Comparison of ENCODE assay signal across 8 cellular contexts in genomic region chr3:183637633-183638032, GRCh38. TPM values are rescaled to one million over a fixed set of nuclear protein-coding genes. Genes with fewer than 3 reads are reported as not detected.
DNase-seq lines count a peak whose midpoint lies in the region; ATAC-seq and TF ChIP-seq lines count a peak whose summit lies in the region.
"Not testable (repeated sequence)": the region's sequence is repeated elsewhere in the genome, so short reads cannot be mapped to it uniquely, and the experiment has no call there.

No MANE protein-coding gene starts in this region.

- CTCF ChIA-PET in CD4-positive, alpha-beta memory T cell (lab: Charles Lee; ENCODE audit: partially characterized antibody) = interaction anchor here (0.7 to 3.5 kb wide), 5 partner anchors 11 to 155 kb away, joined by 3 to 15 read pairs (median 4); partner anchors contain the start of gene YEATS2
- CTCF ChIA-PET in OCI-LY7 (lab: Charles Lee; ENCODE audit: unreplicated experiment) = interaction anchor here (1.0 kb wide), 1 partner anchor 58 kb away, joined by 3 read pairs; no protein-coding TSS in a partner anchor
- CTCF ChIA-PET in activated CD8-positive, alpha-beta T cell treated with anti-CD3 and anti-CD28 coated beads for 36 hours (lab: Charles Lee) = interaction anchor here (1.0 to 3.4 kb wide), 3 partner anchors 60 to 168 kb away, joined by 3 to 15 read pairs (median 3); partner anchors contain the start of gene YEATS2

- peak overlapping the region; percentile 68 to 96 (median 94) for H3K4me3 Mint-ChIP-seq in CD4-positive, alpha-beta memory T cell
- peak overlapping the region; percentile 87 for H3K4me3 Mint-ChIP-seq in activated CD8-positive, alpha-beta T cell treated with anti-CD3 and anti-CD28 coated beads for 36 hours
- H3K4me3 Mint-ChIP-seq in brain (peak overlapping the region; percentile 90 to 95 (median 91)), glutamatergic neuron (ENCODE audit: unreplicated experiment) (peak overlapping the region; percentile 89), progenitor cell of endocrine pancreas (ENCODE audit: low read depth) (peak overlapping the region; percentile 91)

- ATAC-seq in activated CD8-positive, alpha-beta T cell treated with anti-CD3 and anti-CD28 coated beads for 36 hours = not testable (repeated sequence)

- H3K36me3 ChIP-seq in CD4-positive, alpha-beta memory T cell (ENCODE audit: insufficient read depth, low read length); OCI-LY7 (ENCODE audit: insufficient read depth, low read length); tibial artery: not testable (repeated sequence)
- peaks cover 15% of the 10 kb centered on the region for H3K36me3 ChIP-seq in mesodermal cell (ENCODE audit: control insufficient read depth, insufficient read depth, low read length)

- H3K9me2 ChIP-seq in OCI-LY7 (ENCODE audit: insufficient read depth, low read length) = not testable (repeated sequence)

- not testable (repeated sequence) for H3K27me3 ChIP-seq in CD4-positive, alpha-beta memory T cell (ENCODE audit: insufficient read depth, low read length); tibial artery

- H3K4me1 Mint-ChIP-seq in CD4-positive, alpha-beta memory T cell = peaks cover 18 to 54% (median 37%) of the 10 kb centered on the region in 4 donors
- H3K4me1 Mint-ChIP-seq in activated CD8-positive, alpha-beta T cell treated with anti-CD3 and anti-CD28 coated beads for 36 hours (ENCODE audit: low read depth) = peaks cover 44% of the 10 kb centered on the region
- H3K4me1 Mint-ChIP-seq in brain (peaks cover 52% of the 10 kb centered on the region), glutamatergic neuron (ENCODE audit: low read depth, unreplicated experiment) (peaks cover 15% of the 10 kb centered on the region), progenitor cell of endocrine pancreas (ENCODE audit: low read depth) (peaks cover 19% of the 10 kb centered on the region)

- not testable (repeated sequence) for TF ChIP-seq CTCF in OCI-LY7 (conservative IDR thresholded peaks at IDR 0.05; ENCODE audit: low read length); activated CD8-positive, alpha-beta T cell treated with anti-CD3 and anti-CD28 coated beads for 36 hours (IDR thresholded peaks at IDR 0.05); brain (conservative IDR thresholded peaks at IDR 0.05); glutamatergic neuron (IDR thresholded peaks at IDR 0.05; ENCODE audit: partially characterized antibody, unreplicated experiment); progenitor cell of endocrine pancreas (IDR thresholded peaks at IDR 0.05; ENCODE audit: unreplicated experiment); tibial artery (IDR thresholded peaks at IDR 0.05)

- H3K4me2 ChIP-seq in OCI-LY7 (ENCODE audit: low read length) = peak overlapping the region; percentile 87

- not testable (repeated sequence) for DNase-seq in CD4-positive, alpha-beta memory T cell; OCI-LY7 (ENCODE audit: low spot score); activated CD8-positive, alpha-beta T cell treated with anti-CD3 and anti-CD28 coated beads for 36 hours; glutamatergic neuron; progenitor cell of endocrine pancreas (ENCODE audit: low spot score, unreplicated experiment); tibial artery

- WGBS in mesodermal cell (ENCODE audit: insufficient coverage in 2 of 2), 2 experiments = 92 to 93% methylated on average over 12 to 14 of the region's 14 CpGs

- intact Hi-C loops in CD4-positive, alpha-beta memory T cell (cut with micrococcal nuclease) = loop anchor here (5.0 kb wide), 2 partner anchors 50 to 550 kb away; partner anchors contain the start of gene ABCF3
- intact Hi-C loops in OCI-LY7 (cut with micrococcal nuclease; ENCODE audit: unreplicated experiment) = loop anchor here (2.0 to 5.0 kb wide), 6 partner anchors 59 to 170 kb away; no protein-coding TSS in a partner anchor
- intact Hi-C loops in activated CD8-positive, alpha-beta T cell treated with anti-CD3 and anti-CD28 coated beads for 36 hours (cut with micrococcal nuclease) = loop anchor here (5.0 kb wide), 2 partner anchors 80 to 170 kb away; partner anchors contain the start of gene KLHL6
- intact Hi-C loops in tibial artery (cut with DNase I; ENCODE audit: low total_unique reads) = loop anchor here (5.0 kb wide), 2 partner anchors 60 to 540 kb away; partner anchors contain the start of genes MCCC1 and YEATS2

- H2AFZ ChIP-seq in OCI-LY7 (ENCODE audit: low read length) = peak overlapping the region; percentile 22; the same call in 1 of the 2 replicates

- H3K9me3 Mint-ChIP-seq in CD4-positive, alpha-beta memory T cell; activated CD8-positive, alpha-beta T cell treated with anti-CD3 and anti-CD28 coated beads for 36 hours; brain; progenitor cell of endocrine pancreas (ENCODE audit: low read depth): not testable (repeated sequence)
- H3K9me3 Mint-ChIP-seq in glutamatergic neuron (ENCODE audit: unreplicated experiment) = peaks cover 14% of the 10 kb centered on the region

- H3K4me3 ChIP-seq in CD4-positive, alpha-beta memory T cell (ENCODE audit: low read length in 2 of 2) = peak overlapping the region in 1 of 2 donors; percentile 97
- H3K4me3 ChIP-seq in OCI-LY7 (ENCODE audit: low read depth, low read length, poor library complexity, severe bottlenecking) (peak overlapping the region; percentile 92), mesodermal cell (ENCODE audit: extremely low read depth, insufficient read depth, low read length, poor library complexity, severe bottlenecking) (peak overlapping the region; percentile 93), tibial artery (peak overlapping the region in 1 of 2 donors; percentile 90)

- POLR2A ChIA-PET in CD4-positive, alpha-beta memory T cell (lab: Charles Lee; ENCODE audit: partially characterized antibody) = interaction anchor here (0.5 to 6.6 kb wide), 9 partner anchors 7 to 196 kb away, joined by 3 to 89 read pairs (median 6); partner anchors contain the start of gene YEATS2
- POLR2A ChIA-PET in OCI-LY7 (lab: Charles Lee) = interaction anchor here (0.6 to 5.0 kb wide), 26 partner anchors 8 to 124 kb away, joined by 3 to 31 read pairs (median 4); partner anchors contain the start of gene YEATS2
- POLR2A ChIA-PET in activated CD8-positive, alpha-beta T cell treated with anti-CD3 and anti-CD28 coated beads for 36 hours (lab: Charles Lee) = interaction anchor here (1.0 to 5.3 kb wide), 4 partner anchors 9 to 88 kb away, joined by 3 to 42 read pairs (median 6); partner anchors contain the start of gene YEATS2

- peaks cover 28% of the 10 kb centered on the region for H3K4me1 ChIP-seq in CD4-positive, alpha-beta memory T cell (ENCODE audit: insufficient read depth, low read length)
- H3K4me1 ChIP-seq in OCI-LY7 (ENCODE audit: insufficient read depth, low read length, poor library complexity, severe bottlenecking) (peaks cover 24% of the 10 kb centered on the region), tibial artery (peaks cover 0 to 42% (median 18%) of the 10 kb centered on the region in 4 donors)
- H3K4me1 ChIP-seq in mesodermal cell (ENCODE audit: control insufficient read depth, insufficient read depth, low read length, poor library complexity, severe bottlenecking) = not testable (repeated sequence)

- H3K27ac ChIP-seq in CD4-positive, alpha-beta memory T cell (ENCODE audit: low read depth, low read length) = peak overlapping the region; percentile 86
- H3K27ac ChIP-seq in OCI-LY7 (ENCODE audit: low read depth, low read length, poor library complexity, severe bottlenecking) = peak overlapping the region; percentile 80
- not testable (repeated sequence) for H3K27ac ChIP-seq in mesodermal cell (ENCODE audit: low read depth, low read length, severe bottlenecking)
- H3K27ac ChIP-seq in tibial artery = peak overlapping the region; percentile 97 to 99

- H3K27me3 Mint-ChIP-seq in CD4-positive, alpha-beta memory T cell; activated CD8-positive, alpha-beta T cell treated with anti-CD3 and anti-CD28 coated beads for 36 hours; brain; glutamatergic neuron (ENCODE audit: unreplicated experiment); progenitor cell of endocrine pancreas: not testable (repeated sequence)

- peaks cover 9 to 13% of the 10 kb centered on the region in 2 donors for H3K36me3 Mint-ChIP-seq in CD4-positive, alpha-beta memory T cell
- H3K36me3 Mint-ChIP-seq in activated CD8-positive, alpha-beta T cell treated with anti-CD3 and anti-CD28 coated beads for 36 hours (ENCODE audit: low read depth); glutamatergic neuron (ENCODE audit: unreplicated experiment); progenitor cell of endocrine pancreas (ENCODE audit: insufficient read depth): not testable (repeated sequence)
- peaks cover 55% of the 10 kb centered on the region for H3K36me3 Mint-ChIP-seq in brain

- H4K20me1 ChIP-seq in OCI-LY7 (ENCODE audit: insufficient read depth, low read length) = not testable (repeated sequence)

- peaks cover 51% of the 10 kb centered on the region for H3K79me2 ChIP-seq in OCI-LY7 (ENCODE audit: insufficient read depth, low read depth, low read length)

- H3K9me3 ChIP-seq in CD4-positive, alpha-beta memory T cell (ENCODE audit: control insufficient read depth in 1 of 2, low read length in 2 of 2); OCI-LY7 (ENCODE audit: low read length); mesodermal cell (ENCODE audit: control insufficient read depth, low read length); tibial artery: not testable (repeated sequence)

- H3K27ac Mint-ChIP-seq in CD4-positive, alpha-beta memory T cell = peak overlapping the region; percentile 53 to 97 (median 93)
- peak overlapping the region; percentile 94 for H3K27ac Mint-ChIP-seq in activated CD8-positive, alpha-beta T cell treated with anti-CD3 and anti-CD28 coated beads for 36 hours
- H3K27ac Mint-ChIP-seq in brain (peak overlapping the region; percentile 93 to 97 (median 96)), glutamatergic neuron (ENCODE audit: unreplicated experiment) (peak overlapping the region; percentile 88), progenitor cell of endocrine pancreas (peak overlapping the region; percentile 96)

- not testable (repeated sequence) for BruUV-seq in OCI-LY7 (replicated peaks; lab: Mats Ljungman, UMichigan)

RNA-seq across cellular contexts. Expression of gene KLHL24, which starts 2.2 kb away (rescaled TPM):
- total RNA-seq in CD4-positive, alpha-beta memory T cell = 100 to 1,000 TPM; 107 to 108 TPM
- polyA plus RNA-seq in CD4-positive, alpha-beta memory T cell = 10 to 100 TPM; 38.9 to 43.4 TPM
- 37.8 and 45.8 TPM in 2 replicates for total RNA-seq in OCI-LY7 (2014; rRNA removed; shearing (Covaris generic))
- total RNA-seq in OCI-LY7 (2022) (34.0 and 53.0 TPM in 2 replicates), glutamatergic neuron (ENCODE audit: unreplicated experiment) (152 TPM), progenitor cell of endocrine pancreas (72.8 and 79.6 TPM in 2 replicates)
- 10 to 100 TPM; 10.5 to 10.8 TPM for total RNA-seq in activated CD8-positive, alpha-beta T cell treated with anti-CD3 and anti-CD28 coated beads for 36 hours
- 16.8 TPM for polyA plus RNA-seq in brain (ENCODE audit: insufficient read depth, low read depth, low replicate concordance)
- 46.5 TPM for polyA plus RNA-seq in mesodermal cell (2013, experiment 1 of 2)
- polyA plus RNA-seq in mesodermal cell (2013, experiment 2 of 2) = 37.1 TPM

RNA-seq across cellular contexts. Expression of gene YEATS2, which starts 60.0 kb away (rescaled TPM):
- total RNA-seq in CD4-positive, alpha-beta memory T cell = 10 to 100 TPM; 25.6 to 26.9 TPM
- 1 to 10 TPM; 1.6 to 7.5 TPM for polyA plus RNA-seq in CD4-positive, alpha-beta memory T cell
- total RNA-seq in OCI-LY7 (2014; rRNA removed; shearing (Covaris generic)) = 50.7 and 68.2 TPM in 2 replicates
- 72.2 and 77.2 TPM in 2 replicates for total RNA-seq in OCI-LY7 (2022)
- 10 to 100 TPM; 65.0 to 67.7 TPM for total RNA-seq in activated CD8-positive, alpha-beta T cell treated with anti-CD3 and anti-CD28 coated beads for 36 hours
- 23.4 TPM for polyA plus RNA-seq in brain (ENCODE audit: insufficient read depth, low read depth, low replicate concordance)
- total RNA-seq in glutamatergic neuron (ENCODE audit: unreplicated experiment) = 56.1 TPM
- polyA plus RNA-seq in mesodermal cell (2013, experiment 1 of 2) = 44.0 TPM
- 38.4 TPM for polyA plus RNA-seq in mesodermal cell (2013, experiment 2 of 2)
- 63.9 and 68.4 TPM in 2 replicates for total RNA-seq in progenitor cell of endocrine pancreas
